In the genomic region with DNA sequence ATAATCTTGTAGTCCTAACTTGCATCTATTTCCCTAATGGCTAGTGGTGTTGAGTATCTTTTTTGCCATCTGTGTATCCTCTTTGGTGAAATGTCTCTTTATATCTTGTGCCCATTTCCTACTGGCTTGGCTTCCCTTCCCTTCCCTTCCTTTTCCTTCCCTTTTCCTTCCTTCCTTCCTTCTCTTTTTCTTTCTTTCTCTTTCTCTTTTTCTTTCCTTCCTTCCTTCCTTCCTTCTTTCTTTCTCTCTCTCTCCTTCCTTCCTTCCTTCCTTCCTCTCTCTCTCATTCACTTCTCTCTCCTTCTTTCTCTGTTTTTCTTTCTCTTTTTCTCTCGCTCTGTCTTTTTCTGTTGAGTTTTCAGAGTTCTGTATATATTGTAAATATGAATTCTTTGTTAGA, we compare ENCODE assay signal across 29 cellular contexts.
"Had no signal": no experiment of that assay in that cellular context is flagged by ENCODE, and none has a peak within 500 bp of the region (broad histone marks: within the 10 kb centered on the region; RNA-seq: fewer than 3 reads in every experiment).

No MANE protein-coding gene starts in this region.

- H3K27ac Mint-ChIP-seq: activated B cell treated with CpG ODN at 0.5 μM for 24 hours; activated CD8-positive, alpha-beta memory T cell treated with anti-CD3 and anti-CD28 coated beads, Interleukin-2, amount 10 ng/mL, durations not matched to agents 7 days and 5 days; activated CD8-positive, alpha-beta T cell treated with anti-CD3 and anti-CD28 coated beads for 36 hours; activated naive CD4-positive, alpha-beta T cell treated with anti-CD3 and anti-CD28 coated beads for 36 hours; activated naive CD4-positive, alpha-beta T cell treated with anti-CD3 and anti-CD28 coated beads, Interleukin-2, amount 50 U/mL, for 24 hours; activated naive CD8-positive, alpha-beta T cell treated with anti-CD3 and anti-CD28 coated beads, Interleukin-2, amount 10 ng/mL, durations not matched to agents 7 days and 5 days; activated T-helper 1 cell treated with anti-CD3 and anti-CD28 coated beads, Interleukin-12 subunit alpha, Interleukin-12 subunit beta, Interleukin-2, Interleukin-4 antibody, amounts not matched to agents 30 ng/mL and 10 ng/mL and 1 ng/mL, durations not matched to agents 14 hours and 24 hours and 36 hours; activated T-helper 2 cell treated with anti-CD3 and anti-CD28 coated beads, Interferon-gamma antibody, Interleukin-2, Interleukin-4, amounts not matched to agents 10 μg/mL and 5 μg/mL and 100 μg/mL, durations not matched to agents 14 hours and 24 hours and 36 hours had no signal

- DNase-seq: activated B cell treated with CpG ODN at 0.5 μM for 24 hours; activated CD4-positive, alpha-beta T cell treated with anti-CD3 and anti-CD28 coated beads for 48 hours; activated CD4-positive, alpha-beta T cell treated with anti-CD3 and anti-CD28 coated beads, Interleukin-2, amount 50 U/mL, for 1 hour; activated CD4-positive, alpha-beta T cell treated with anti-CD3 and anti-CD28 coated beads, Interleukin-2, amount 50 U/mL, for 48 hours; activated CD8-positive, alpha-beta memory T cell treated with anti-CD3 and anti-CD28 coated beads, Interleukin-2, amount 10 ng/mL, durations not matched to agents 7 days and 5 days; activated CD8-positive, alpha-beta memory T cell treated with anti-CD3 and anti-CD28 coated beads, Interleukin-2, amount 50 U/mL, for 4 hours; activated CD8-positive, alpha-beta T cell treated with anti-CD3 and anti-CD28 coated beads for 36 hours; activated effector memory CD4-positive, alpha-beta T cell treated with anti-CD3 and anti-CD28 coated beads, Interleukin-2, amount 50 U/mL, for 16 hours; activated naive CD4-positive, alpha-beta T cell treated with anti-CD3 and anti-CD28 coated beads for 36 hours; activated naive CD8-positive, alpha-beta T cell treated with anti-CD3 and anti-CD28 coated beads, Interleukin-2, amount 10 ng/mL, durations not matched to agents 7 days and 5 days; activated T-cell treated with anti-CD3 and anti-CD28 coated beads, Interleukin-2, amount 50 U/mL, for 1 hour; activated T-cell treated with anti-CD3 and anti-CD28 coated beads, Interleukin-2, amount 50 U/mL, for 48 hours; amniotic stem cell; anterior cingulate cortex; caudate nucleus; cortex of kidney; dermis blood vessel endothelial cell; effector CD4-positive, alpha-beta T cell; effector memory CD8-positive, alpha-beta T cell; erythroblast; foreskin keratinocyte; gastrocnemius medialis; glutamatergic neuron; heart left ventricle; T-helper 2 cell had no signal

- H3K36me3 Mint-ChIP-seq: activated CD8-positive, alpha-beta memory T cell treated with anti-CD3 and anti-CD28 coated beads, Interleukin-2, amount 10 ng/mL, durations not matched to agents 7 days and 5 days; activated naive CD4-positive, alpha-beta T cell treated with anti-CD3 and anti-CD28 coated beads, Interleukin-2, amount 50 U/mL, for 24 hours had no signal

- H3K27me3 Mint-ChIP-seq: activated CD8-positive, alpha-beta memory T cell treated with anti-CD3 and anti-CD28 coated beads, Interleukin-2, amount 10 ng/mL, durations not matched to agents 7 days and 5 days; activated CD8-positive, alpha-beta T cell treated with anti-CD3 and anti-CD28 coated beads for 36 hours; effector memory CD8-positive, alpha-beta T cell had no signal

- H3K4me3 Mint-ChIP-seq: activated B cell treated with CpG ODN at 0.5 μM for 24 hours; activated CD8-positive, alpha-beta memory T cell treated with anti-CD3 and anti-CD28 coated beads, Interleukin-2, amount 10 ng/mL, durations not matched to agents 7 days and 5 days; activated CD8-positive, alpha-beta T cell treated with anti-CD3 and anti-CD28 coated beads for 36 hours; activated naive CD4-positive, alpha-beta T cell treated with anti-CD3 and anti-CD28 coated beads for 36 hours; activated naive CD4-positive, alpha-beta T cell treated with anti-CD3 and anti-CD28 coated beads, Interleukin-2, amount 50 U/mL, for 24 hours; activated naive CD8-positive, alpha-beta T cell treated with anti-CD3 and anti-CD28 coated beads, Interleukin-2, amount 10 ng/mL, durations not matched to agents 7 days and 5 days; activated T-helper 1 cell treated with anti-CD3 and anti-CD28 coated beads, Interleukin-12 subunit alpha, Interleukin-12 subunit beta, Interleukin-2, Interleukin-4 antibody, amounts not matched to agents 30 ng/mL and 10 ng/mL and 1 ng/mL, durations not matched to agents 14 hours and 24 hours and 36 hours; effector memory CD8-positive, alpha-beta T cell had no signal

- ATAC-seq: activated CD4-positive, CD25-positive, alpha-beta regulatory T cell treated with anti-CD3 and anti-CD28 coated beads, Interleukin-2, amount 50 U/mL, for 24 hours; activated CD8-positive, alpha-beta memory T cell treated with anti-CD3 and anti-CD28 coated beads, Interleukin-2, amount 10 ng/mL, durations not matched to agents 7 days and 5 days; activated CD8-positive, alpha-beta T cell treated with anti-CD3 and anti-CD28 coated beads for 36 hours; effector memory CD8-positive, alpha-beta T cell; foreskin keratinocyte; gastrocnemius medialis; heart left ventricle had no signal

- H3K9me3 Mint-ChIP-seq: activated B cell treated with CpG ODN at 0.5 μM for 24 hours; activated CD8-positive, alpha-beta T cell treated with anti-CD3 and anti-CD28 coated beads for 36 hours; activated naive CD4-positive, alpha-beta T cell treated with anti-CD3 and anti-CD28 coated beads for 36 hours; activated naive CD4-positive, alpha-beta T cell treated with anti-CD3 and anti-CD28 coated beads, Interleukin-2, amount 50 U/mL, for 24 hours; activated T-helper 1 cell treated with anti-CD3 and anti-CD28 coated beads, Interleukin-12 subunit alpha, Interleukin-12 subunit beta, Interleukin-2, Interleukin-4 antibody, amounts not matched to agents 30 ng/mL and 10 ng/mL and 1 ng/mL, durations not matched to agents 14 hours and 24 hours and 36 hours; activated T-helper 2 cell treated with anti-CD3 and anti-CD28 coated beads, Interferon-gamma antibody, Interleukin-2, Interleukin-4, amounts not matched to agents 10 μg/mL and 5 μg/mL and 100 μg/mL, durations not matched to agents 14 hours and 24 hours and 36 hours; effector memory CD8-positive, alpha-beta T cell had no signal
